Comparison of ENCODE assay signal across 19 cellular contexts in genomic region chr20:16551601-16552419, GRCh38. TPM values are rescaled to one million over a fixed set of nuclear protein-coding genes. Genes with fewer than 3 reads are reported as not detected.
DNase-seq lines count a peak whose midpoint lies in the region; ATAC-seq and TF ChIP-seq lines count a peak whose summit lies in the region.
"Had no signal": no experiment of that assay in that cellular context is flagged by ENCODE, and none has a peak within 500 bp of the region (broad histone marks: within the 10 kb centered on the region; RNA-seq: fewer than 3 reads in every experiment).

No MANE protein-coding gene starts in this region.

- H3K9me3 ChIP-seq in left ventricle myocardium inferior (replicated peaks): no peaks in the 10 kb centered on the region

- DNase-seq in left ventricle myocardium superior (no peak), left ventricle myocardium inferior (no peak), NCI-H2227 treated with DMSO at 0.1 percent for 48 hours (lab: John Stamatoyannopoulos, UW) (peak; percentile 46), iris pigment epithelial cell (ENCODE audit: low read depth) (peak; percentile 9), sciatic nerve (ENCODE audit: low spot score) (no peak), NCI-H748 (lab: John Stamatoyannopoulos, UW; ENCODE audit: unreplicated experiment) (no peak), NCI-H446 (lab: John Stamatoyannopoulos, UW) (no peak)
- DNase-seq: AML-193; Calu3; CD4-positive, alpha-beta memory T cell; DMS53; HCEC 1CT; KG1; NCI-H1092 treated with DMSO at 0.1 percent for 48 hours; NCI-H1694 treated with DMSO at 0.1 percent for 48 hours; NCI-H2107; NCI-H446 treated with DMSO at 0.1 percent for 48 hours; NCI-H748 treated with DMSO at 0.1 percent for 48 hours had no signal

- peaks cover 23% of the 10 kb centered on the region for H3K4me1 ChIP-seq in left ventricle myocardium inferior

- H3K27ac ChIP-seq in left ventricle myocardium inferior (replicated peaks): no peak overlapping the region

- ATAC-seq in left ventricle myocardium superior: peak; percentile 14
- peak; percentile 47 for ATAC-seq in sciatic nerve
- ATAC-seq in GM18907 (IDR thresholded peaks at IDR 0.05; ENCODE audit: unreplicated experiment): no peak

- no peaks in the 10 kb centered on the region for H3K27me3 ChIP-seq in left ventricle myocardium inferior (ENCODE audit: low read depth)

- no peak for TF ChIP-seq CTCF in left ventricle myocardium inferior (IDR thresholded peaks at IDR 0.05; ENCODE audit: borderline replicate concordance)

- intact Hi-C loops in left ventricle myocardium superior (cut with micrococcal nuclease) (no loop called here), left ventricle myocardium inferior (cut with micrococcal nuclease) (no loop called here), sciatic nerve (cut with DNase I) (no loop called here)

- H3K36me3 ChIP-seq in left ventricle myocardium inferior: no peaks in the 10 kb centered on the region

- no peak overlapping the region for H3K4me3 ChIP-seq in left ventricle myocardium inferior

RNA-seq across cellular contexts. Expression of gene KIF16B, which starts 21.4 kb away (rescaled TPM):
- 17.8 TPM for total RNA-seq in left ventricle myocardium superior
- total RNA-seq in left ventricle myocardium inferior: 16.4 TPM
- total RNA-seq in sciatic nerve: 27.4 TPM

Comparison
In these comparisons a context has a peak if more than half of its experiments do, and no peak if none do; other contexts are left out.
1. DNase-seq: peak in NCI-H2227 treated with DMSO at 0.1 percent for 48 hours (single experiment) and iris pigment epithelial cell (single experiment); none in left ventricle myocardium superior (single experiment), left ventricle myocardium inferior (single experiment), sciatic nerve (single experiment), NCI-H748 (single experiment) and NCI-H446 (0 of 2).